In the genomic region with DNA sequence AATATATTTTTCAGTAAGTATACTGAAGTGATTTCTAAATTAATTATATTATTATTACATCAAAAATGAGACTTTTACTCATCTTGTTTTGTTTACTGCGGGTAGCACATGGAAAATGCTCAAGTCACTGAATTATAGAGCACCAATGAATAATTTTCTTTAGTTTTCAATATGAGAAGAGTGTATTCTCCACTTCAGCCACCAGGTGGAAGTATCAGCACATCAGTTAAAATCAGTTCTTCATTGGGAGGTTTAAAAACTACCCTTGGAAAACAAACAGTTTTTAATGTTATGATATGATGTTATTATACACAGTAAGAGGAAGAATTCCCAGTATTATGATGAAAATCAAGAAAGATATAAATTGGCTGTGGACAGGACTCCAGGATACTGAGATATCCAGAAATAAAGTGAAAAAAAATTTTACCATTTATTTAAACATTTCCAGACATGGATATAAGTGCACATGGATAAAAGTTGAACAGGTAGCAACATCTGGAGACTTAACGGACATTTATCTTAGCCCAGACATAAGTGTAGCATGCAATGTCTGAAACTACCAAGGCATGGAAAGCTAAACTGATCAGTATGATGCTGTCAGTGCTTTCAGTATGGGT, we compare ENCODE assay signal across 8 cellular contexts.
DNase-seq lines count a peak whose midpoint lies in the region; ATAC-seq, FAIRE-seq and TF ChIP-seq lines count a peak whose summit lies in the region.

No MANE protein-coding gene starts in this region.

- no peak overlapping the region for H3K27ac Mint-ChIP-seq in Caco-2 (ENCODE audit: unreplicated experiment)

- no peaks in the 10 kb centered on the region for H3K36me3 Mint-ChIP-seq in Caco-2 (ENCODE audit: insufficient read depth, unreplicated experiment)

- H3K27ac ChIP-seq in kidney (ENCODE audit: low read depth in 2 of 2, low read length in 2 of 2) = no peak overlapping the region

- no peak overlapping the region for H3K9ac ChIP-seq in kidney (ENCODE audit: low read length in 2 of 2)

- no peak overlapping the region for H3K4me3 Mint-ChIP-seq in Caco-2 (ENCODE audit: unreplicated experiment)

- CTCF ChIA-PET in Caco-2 (lab: Charles Lee) = no interaction called here

- H3K27me3 ChIP-seq in Caco-2 (replicated peaks; ENCODE audit: control insufficient read depth, insufficient read depth, low read length) = no peaks in the 10 kb centered on the region

- H3K27me3 Mint-ChIP-seq in Caco-2 (ENCODE audit: insufficient read depth, unreplicated experiment) = peaks cover 13% of the 10 kb centered on the region

- H3K4me3 ChIP-seq in Caco-2 (ENCODE audit: low read depth, low read length) = no peak overlapping the region
- H3K4me3 ChIP-seq in kidney (ENCODE audit: low read length in 2 of 2) = no peak overlapping the region

- no TSS peak for BruUV-seq in Caco-2 (replicated peaks; lab: Mats Ljungman, UMichigan)

- H3K9me3 ChIP-seq in Caco-2 (no peaks in the 10 kb centered on the region), kidney (ENCODE audit: control insufficient read depth in 1 of 2, low read length in 2 of 2) (no peaks in the 10 kb centered on the region)

- DNase-seq in Caco-2 (peak in 1 of 2 experiments; percentile 38), NCI-H2029 (lab: John Stamatoyannopoulos, UW) (peak; percentile 6), amniotic epithelial cell (ENCODE audit: low read depth) (peak; percentile 32), kidney (no peak)

- TF ChIP-seq CTCF in Caco-2 (IDR thresholded peaks at IDR 0.05; ENCODE audit: insufficient read depth in 1 of 2, low read depth in 1 of 2, low read length in 1 of 2, severe bottlenecking in 1 of 2, unreplicated experiment in 1 of 2) = peak; percentile 67 to 71
- peak; percentile 74 for TF ChIP-seq CTCF in kidney (IDR thresholded peaks at IDR 0.05; ENCODE audit: borderline replicate concordance, extremely low read depth, insufficient read depth)

- H3K4me1 ChIP-seq in Caco-2 (no peaks in the 10 kb centered on the region), kidney (ENCODE audit: control insufficient read depth in 1 of 2, insufficient read depth in 1 of 2, low read depth in 1 of 2, low read length in 2 of 2) (no peaks in the 10 kb centered on the region)

- intact Hi-C loops in Caco-2 (cut with micrococcal nuclease; ENCODE audit: unreplicated experiment) = loop anchor here (2.0 kb wide), 2 partner anchors 136 to 172 kb away; no protein-coding TSS in a partner anchor
- intact Hi-C loops in kidney (cut with DNase I) = loop anchor here (10.0 kb wide), 1 partner anchor 1898 kb away; no protein-coding TSS in a partner anchor

- no peaks in the 10 kb centered on the region for H3K4me1 Mint-ChIP-seq in Caco-2 (ENCODE audit: low read depth, unreplicated experiment)

- no peaks in the 10 kb centered on the region for H3K9me3 Mint-ChIP-seq in Caco-2 (ENCODE audit: unreplicated experiment)

- POLR2A ChIA-PET in Caco-2 (lab: Charles Lee) = no interaction called here

- peak; percentile 95 for FAIRE-seq in kidney (lab: Jason Lieb, UNC)

- H3K36me3 ChIP-seq in Caco-2 (ENCODE audit: control insufficient read depth, insufficient read depth, low read length) (no peaks in the 10 kb centered on the region), kidney (ENCODE audit: control insufficient read depth in 1 of 2, insufficient read depth in 2 of 2, low read length in 2 of 2) (no peaks in the 10 kb centered on the region)

- peak; percentile 67 for ATAC-seq in GM21529 (IDR thresholded peaks at IDR 0.05; ENCODE audit: unreplicated experiment)
- ATAC-seq in GM18511 (IDR thresholded peaks at IDR 0.05; ENCODE audit: unreplicated experiment) = no peak
- no peak for ATAC-seq in GM21526 (IDR thresholded peaks at IDR 0.05; ENCODE audit: low FRiP score, unreplicated experiment)
- ATAC-seq in GM21786 (IDR thresholded peaks at IDR 0.05; ENCODE audit: unreplicated experiment) = no peak
